In genomic region chr4:39662683-39663082, GRCh38 we compare ENCODE assay signal across 4 cellular contexts.
"Had no signal": no experiment of that assay in that cellular context is flagged by ENCODE, and none has a peak within 500 bp of the region (broad histone marks: within the 10 kb centered on the region; RNA-seq: fewer than 3 reads in every experiment).

No MANE protein-coding gene starts in this region.

- DNase-seq: H9, HCEC 1CT, KBM-7 had no signal

- ATAC-seq: GM23338 had no signal

- H2AFZ ChIP-seq: GM23338 had no signal

- H3K4me3 ChIP-seq: GM23338 had no signal

- H3K4me2 ChIP-seq: GM23338 had no signal
